Comparison of ENCODE assay signal across 8 cellular contexts in genomic region chr1:39900662-39901485, GRCh38. TPM values are rescaled to one million over a fixed set of nuclear protein-coding genes. Genes with fewer than 3 reads are reported as not detected.
DNase-seq lines count a peak whose midpoint lies in the region; ATAC-seq and TF ChIP-seq lines count a peak whose summit lies in the region.

No MANE protein-coding gene starts in this region.

- no peak for TF ChIP-seq POLR2A in heart left ventricle (IDR thresholded peaks at IDR 0.05)

- whole genome bisulfite sequencing in heart left ventricle, 4 donors: 3 to 7% (median 5%) methylated on average over 37 to 68 of the region's 68 CpGs

- H3K27ac ChIP-seq in heart left ventricle: peak overlapping the region in 3 of 12 donors; percentile 31 to 53 (median 42)

- no peaks in the 10 kb centered on the region for H3K9me3 ChIP-seq in heart left ventricle

- H3K4me3 ChIP-seq in GM12865 (ENCODE audit: low read depth, low read length) (peak overlapping the region; percentile 81), heart left ventricle (peak overlapping the region; percentile 42 to 78 (median 58)), retinal pigment epithelial cell (ENCODE audit: low read length) (peak overlapping the region; percentile 68)

- peak overlapping the region; percentile 69 to 87 (median 76) for H3K4me3 Mint-ChIP-seq in IgD-negative memory B cell

- H3K36me3 ChIP-seq in heart left ventricle: no peaks in the 10 kb centered on the region

- H3K27me3 Mint-ChIP-seq in IgD-negative memory B cell: peaks cover 32% of the 10 kb centered on the region

- peaks cover 0 to 28% (median 9%) of the 10 kb centered on the region in 12 donors for H3K4me1 ChIP-seq in heart left ventricle

- DNase-seq in GM12865 (ENCODE audit: low read depth) (no peak), heart left ventricle (peak in 3 of 5 donors; percentile 30 to 63 (median 35)), retinal pigment epithelial cell (ENCODE audit: low read depth) (no peak), T-helper 9 cell (no peak)
- DNase-seq in activated T-cell treated with anti-CD3 and anti-CD28 coated beads, Interleukin-2, amount 50 U/mL, for 48 hours: peak; percentile 36 to 41

- no peak for TF ChIP-seq CTCF in GM12865 (IDR thresholded peaks at IDR 0.05; ENCODE audit: insufficient read depth, low read depth, low read length, missing control alignments)
- TF ChIP-seq CTCF in heart left ventricle (IDR thresholded peaks at IDR 0.05): no peak
- no peak for TF ChIP-seq CTCF in retinal pigment epithelial cell (conservative IDR thresholded peaks at IDR 0.05; ENCODE audit: low read depth, low read length)

- H3K4me1 Mint-ChIP-seq in IgD-negative memory B cell: peaks cover 6 to 10% (median 9%) of the 10 kb centered on the region in 3 donors

- H3K27me3 ChIP-seq in heart left ventricle: peaks cover 0 to 71% (median 21%) of the 10 kb centered on the region in 9 donors

- H3K27ac Mint-ChIP-seq in IgD-negative memory B cell: no peak overlapping the region

- no peaks in the 10 kb centered on the region for H3K36me3 Mint-ChIP-seq in IgD-negative memory B cell

- intact Hi-C loops in heart left ventricle (cut with DNase I): loop anchor here in 1 of 10 donors (5.0 kb wide), 1 partner anchor 131 kb away; no protein-coding TSS in a partner anchor

- ATAC-seq in heart left ventricle (peak in 3 of 4 donors; percentile 35 to 52 (median 38)), HG02763 (IDR thresholded peaks at IDR 0.05; ENCODE audit: unreplicated experiment) (no peak), GM18858 (IDR thresholded peaks at IDR 0.05; ENCODE audit: unreplicated experiment) (no peak)

- H3K9me3 Mint-ChIP-seq in IgD-negative memory B cell: peaks cover 0 to 3% (median 0%) of the 10 kb centered on the region in 3 donors

RNA-seq across cellular contexts. Expression of gene MYCL, which starts 0.8 kb away (rescaled TPM):
- polyA plus RNA-seq in IgD-negative memory B cell (0.16 TPM), heart left ventricle (under 1 TPM; 0.15 to 0.53 TPM)
- 1 to 10 TPM in 3 of 9 donors, under 1 TPM in 6; 0.27 to 3.0 (median 0.75) TPM for total RNA-seq in heart left ventricle

RNA-seq across cellular contexts. Expression of gene TRIT1, which starts 17.6 kb away (rescaled TPM):
- polyA plus RNA-seq in IgD-negative memory B cell (8.6 TPM), heart left ventricle (10 to 100 TPM; 13.6 to 14.0 TPM)
- 10 to 100 TPM; 15.0 to 19.0 (median 17.2) TPM for total RNA-seq in heart left ventricle

RNA-seq across cellular contexts. Expression of gene MFSD2A, which starts 54.1 kb away (rescaled TPM):
- polyA plus RNA-seq in IgD-negative memory B cell (1.5 TPM), heart left ventricle (10 to 100 TPM in 1 of 2 donors, under 1 TPM in 1; 0.11 to 12.7 TPM)
- 1 to 10 TPM in 4 of 9 donors, under 1 TPM in 5; 0.23 to 4.2 (median 0.96) TPM for total RNA-seq in heart left ventricle

Comparison
In these comparisons a context has a peak if more than half of its experiments do, and no peak if none do; other contexts are left out.
1. DNase-seq: peak in activated T-cell treated with anti-CD3 and anti-CD28 coated beads, Interleukin-2, amount 50 U/mL, for 48 hours (2 of 2) and heart left ventricle (3 of 5); none in GM12865 (single experiment), retinal pigment epithelial cell (single experiment) and T-helper 9 cell (single experiment).
2. ATAC-seq: peak in heart left ventricle (3 of 4); none in HG02763 (single experiment) and GM18858 (single experiment).
3. Peak in every context shown above with its lines, with median percentiles within 50 percentile points of each other: H3K4me3 ChIP-seq.